Comparison of ENCODE assay signal across 25 cellular contexts in genomic region chr21:41500931-41501381, GRCh38. TPM values are rescaled to one million over a fixed set of nuclear protein-coding genes. Genes with fewer than 3 reads are reported as not detected.
A peak's percentile ranks its signal among the peaks of the same experiment; 100 is the strongest.
DNase-seq lines count a peak whose midpoint lies in the region; ATAC-seq and TF ChIP-seq lines count a peak whose summit lies in the region.
"Had no signal": no experiment of that assay in that cellular context is flagged by ENCODE, and none has a peak within 500 bp of the region (broad histone marks: within the 10 kb centered on the region; RNA-seq: fewer than 3 reads in every experiment).

No MANE protein-coding gene starts in this region.

- H3K9me3 ChIP-seq in breast epithelium (no peaks in the 10 kb centered on the region), mammary epithelial cell (replicated peaks; ENCODE audit: insufficient read depth, low read length) (no peaks in the 10 kb centered on the region), lower lobe of right lung (no peaks in the 10 kb centered on the region), esophagus muscularis mucosa (no peaks in the 10 kb centered on the region)
- H3K9me3 ChIP-seq: right atrium auricular region had no signal

- H3K4me1 Mint-ChIP-seq in glutamatergic neuron (ENCODE audit: low read depth, unreplicated experiment) = no peaks in the 10 kb centered on the region
- H3K4me1 Mint-ChIP-seq: CD14-positive monocyte had no signal

- TF ChIP-seq CTCF in breast epithelium (IDR thresholded peaks at IDR 0.05) (no peak), mammary epithelial cell (conservative IDR thresholded peaks at IDR 0.05 in 1 of 2, IDR thresholded peaks at IDR 0.05 in 1 of 2; ENCODE audit: extremely low read depth in 1 of 2, insufficient read depth in 1 of 2, low read depth in 1 of 2, low read length in 2 of 2) (no peak), VCaP (conservative IDR thresholded peaks at IDR 0.05) (no peak), lower lobe of right lung (IDR thresholded peaks at IDR 0.05) (no peak), esophagus muscularis mucosa (IDR thresholded peaks at IDR 0.05) (no peak), glutamatergic neuron (IDR thresholded peaks at IDR 0.05; ENCODE audit: partially characterized antibody, unreplicated experiment) (no peak)

- dilution Hi-C loops in mammary epithelial cell (cut with HindIII; ENCODE audit: low sequenced_read_pairs) = no loop called here

- H3K4me2 ChIP-seq in mammary epithelial cell (ENCODE audit: insufficient read depth, low read depth, low read length) = no peak overlapping the region

- CTCF ChIA-PET in mammary epithelial cell (lab: Charles Lee; ENCODE audit: low non-redundant PET) = no interaction called here

- TF ChIP-seq EP300 in esophagus muscularis mucosa (IDR thresholded peaks at IDR 0.05) = no peak

- peaks cover 2% of the 10 kb centered on the region for H3K9me3 Mint-ChIP-seq in glutamatergic neuron (ENCODE audit: unreplicated experiment)
- H3K9me3 Mint-ChIP-seq: activated naive CD4-positive, alpha-beta T cell treated with anti-CD3 and anti-CD28 coated beads, Interleukin-2, amount 50 U/mL, for 72 hours; activated T-helper 1 cell treated with anti-CD3 and anti-CD28 coated beads, Interleukin-12 subunit alpha, Interleukin-12 subunit beta, Interleukin-2, Interleukin-4 antibody, amounts not matched to agents 30 ng/mL and 10 ng/mL and 1 ng/mL, durations not matched to agents 14 hours and 24 hours and 36 hours; CD14-positive monocyte; endodermal cell had no signal

- H3K4me3 Mint-ChIP-seq in glutamatergic neuron (ENCODE audit: unreplicated experiment) = no peak overlapping the region
- H3K4me3 Mint-ChIP-seq: activated CD8-positive, alpha-beta memory T cell treated with anti-CD3 and anti-CD28 coated beads, Interleukin-2, amount 10 ng/mL, durations not matched to agents 7 days and 5 days; activated T-helper 1 cell treated with anti-CD3 and anti-CD28 coated beads, Interleukin-12 subunit alpha, Interleukin-12 subunit beta, Interleukin-2, Interleukin-4 antibody, amounts not matched to agents 30 ng/mL and 10 ng/mL and 1 ng/mL, durations not matched to agents 14 hours and 24 hours and 36 hours; endodermal cell had no signal

- H3K27me3 ChIP-seq in breast epithelium (peaks cover 0 to 1% of the 10 kb centered on the region in 2 donors), mammary epithelial cell (ENCODE audit: insufficient read depth, low read length) (peaks cover 4% of the 10 kb centered on the region), lower lobe of right lung (ENCODE audit: low read depth) (peaks cover 7% of the 10 kb centered on the region), esophagus muscularis mucosa (peaks cover 0 to 40% (median 1%) of the 10 kb centered on the region in 4 donors)
- H3K27me3 ChIP-seq: right atrium auricular region had no signal

- no TSS peak for BruUV-seq in mammary epithelial cell (replicated peaks; lab: Mats Ljungman, UMichigan)

- H3K27ac ChIP-seq in breast epithelium = peak overlapping the region; percentile 61 to 67
- no peak overlapping the region for H3K27ac ChIP-seq in mammary epithelial cell (ENCODE audit: insufficient read depth, low read depth, low read length)
- H3K27ac ChIP-seq in VCaP = peak overlapping the region; percentile 100
- H3K27ac ChIP-seq in lower lobe of right lung = peak overlapping the region; percentile 6
- H3K27ac ChIP-seq in esophagus muscularis mucosa (replicated peaks in 1 of 4) = no peak overlapping the region
- H3K27ac ChIP-seq: right atrium auricular region had no signal

- H3K36me3 Mint-ChIP-seq in glutamatergic neuron (ENCODE audit: unreplicated experiment) = no peaks in the 10 kb centered on the region
- H3K36me3 Mint-ChIP-seq: activated CD8-positive, alpha-beta memory T cell treated with anti-CD3 and anti-CD28 coated beads, Interleukin-2, amount 10 ng/mL, durations not matched to agents 7 days and 5 days; activated naive CD4-positive, alpha-beta T cell treated with anti-CD3 and anti-CD28 coated beads, Interleukin-2, amount 50 U/mL, for 72 hours; CD14-positive monocyte had no signal

- H3K9ac ChIP-seq in mammary epithelial cell (ENCODE audit: insufficient read depth, low read length) = no peak overlapping the region

- no peak overlapping the region for H3K27ac Mint-ChIP-seq in glutamatergic neuron (ENCODE audit: unreplicated experiment)
- H3K27ac Mint-ChIP-seq: activated CD8-positive, alpha-beta memory T cell treated with anti-CD3 and anti-CD28 coated beads, Interleukin-2, amount 10 ng/mL, durations not matched to agents 7 days and 5 days; activated naive CD4-positive, alpha-beta T cell treated with anti-CD3 and anti-CD28 coated beads, Interleukin-2, amount 50 U/mL, for 72 hours; activated T-helper 1 cell treated with anti-CD3 and anti-CD28 coated beads, Interleukin-12 subunit alpha, Interleukin-12 subunit beta, Interleukin-2, Interleukin-4 antibody, amounts not matched to agents 30 ng/mL and 10 ng/mL and 1 ng/mL, durations not matched to agents 14 hours and 24 hours and 36 hours; CD14-positive monocyte; endodermal cell had no signal

- no peak for TF ChIP-seq POLR2A in breast epithelium (IDR thresholded peaks at IDR 0.05)
- TF ChIP-seq POLR2A in esophagus muscularis mucosa (IDR thresholded peaks at IDR 0.05; ENCODE audit: low read depth) = no peak

- ATAC-seq in lower lobe of right lung (peak in 1 of 2 donors; percentile 3), HG02798 (IDR thresholded peaks at IDR 0.05; ENCODE audit: poor library complexity, unreplicated experiment) (no peak), left cardiac atrium (no peak)
- ATAC-seq: activated CD8-positive, alpha-beta memory T cell treated with anti-CD3 and anti-CD28 coated beads, Interleukin-2, amount 10 ng/mL, durations not matched to agents 7 days and 5 days; activated naive CD4-positive, alpha-beta T cell treated with anti-CD3 and anti-CD28 coated beads, Interleukin-2, amount 50 U/mL, for 72 hours; left ventricle myocardium superior had no signal

- peaks cover 2% of the 10 kb centered on the region for H3K27me3 Mint-ChIP-seq in glutamatergic neuron (ENCODE audit: unreplicated experiment)

- 80% methylated on average over 9 of the region's 9 CpGs for WGBS in mammary epithelial cell (ENCODE audit: low coverage, missing lambda C conversion rate)
- WGBS in esophagus muscularis mucosa = 63% methylated on average over 9 of the region's 9 CpGs

- DNase-seq in breast epithelium (ENCODE audit: low spot score in 2 of 2) (no peak), mammary epithelial cell (no peak), lower lobe of right lung (no peak), left cardiac atrium (no peak), esophagus muscularis mucosa (ENCODE audit: extremely low spot score) (no peak), glutamatergic neuron (no peak)
- DNase-seq: activated CD4-positive, alpha-beta T cell treated with anti-CD3 and anti-CD28 coated beads for 4 hours; activated CD8-positive, alpha-beta memory T cell treated with anti-CD3 and anti-CD28 coated beads, Interleukin-2, amount 10 ng/mL, durations not matched to agents 7 days and 5 days; endodermal cell; GOT3; head of caudate nucleus; left ventricle myocardium superior; MM.1S; NCI-H1930; NCI-H69; nucleus accumbens; SHP77; stimulated activated CD4-positive, alpha-beta T cell treated with anti-CD3 and anti-CD28 coated beads, Interleukin-15, amount 100 ng/mL, for 24 hours had no signal

- no peaks in the 10 kb centered on the region for H3K4me1 ChIP-seq in breast epithelium
- H3K4me1 ChIP-seq in mammary epithelial cell (ENCODE audit: insufficient read depth, low read length) = no peaks in the 10 kb centered on the region
- H3K4me1 ChIP-seq in lower lobe of right lung = peaks cover 15% of the 10 kb centered on the region
- H3K4me1 ChIP-seq in esophagus muscularis mucosa = no peaks in the 10 kb centered on the region
- H3K4me1 ChIP-seq: right atrium auricular region had no signal

- no peak overlapping the region for H2AFZ ChIP-seq in mammary epithelial cell (ENCODE audit: low read depth, low read length)

- H3K4me3 ChIP-seq in breast epithelium (no peak overlapping the region), mammary epithelial cell (replicated peaks in 1 of 3; ENCODE audit: insufficient read depth in 1 of 3, low read depth in 2 of 3, low read length in 3 of 3) (no peak overlapping the region), lower lobe of right lung (no peak overlapping the region), esophagus muscularis mucosa (no peak overlapping the region)
- H3K4me3 ChIP-seq: right atrium auricular region had no signal

- no peaks in the 10 kb centered on the region for H3K79me2 ChIP-seq in mammary epithelial cell (ENCODE audit: insufficient read depth, low read length)

- H3K36me3 ChIP-seq in breast epithelium (no peaks in the 10 kb centered on the region), mammary epithelial cell (ENCODE audit: insufficient read depth, low read length) (no peaks in the 10 kb centered on the region), lower lobe of right lung (no peaks in the 10 kb centered on the region), esophagus muscularis mucosa (no peaks in the 10 kb centered on the region)
- H3K36me3 ChIP-seq: right atrium auricular region had no signal

- intact Hi-C loops in breast epithelium (cut with DNase I; ENCODE audit: low total_unique reads) = no loop called here
- intact Hi-C loops in mammary epithelial cell (cut with micrococcal nuclease) = no loop called here
- intact Hi-C loops in lower lobe of right lung (cut with DNase I) = no loop called here
- intact Hi-C loops in left cardiac atrium (cut with DNase I) = no loop called here
- intact Hi-C loops in esophagus muscularis mucosa (cut with DNase I) = no loop called here

- no peaks in the 10 kb centered on the region for H4K20me1 ChIP-seq in mammary epithelial cell (ENCODE audit: insufficient read depth, low read length)

- in situ Hi-C loops in mammary epithelial cell (cut with MboI; ENCODE audit: low sequenced_read_pairs in 2 of 2) = no loop called here

RNA-seq across cellular contexts. Expression of gene TMPRSS2, which starts 7.0 kb away (rescaled TPM):
- total RNA-seq in breast epithelium = 10 to 100 TPM in 2 of 3 donors, not detected in 1; 32.1 to 56.6 TPM
- total RNA-seq in mammary epithelial cell = under 1 TPM in 1 of 2 donors, not detected in 1; 0.83 TPM
- polyA plus RNA-seq in mammary epithelial cell = not detected
- not detected for polyA minus RNA-seq in mammary epithelial cell
- total RNA-seq in lower lobe of right lung = 87.7 TPM
- total RNA-seq in left cardiac atrium = not detected
- total RNA-seq in esophagus muscularis mucosa = under 1 TPM in 3 of 4 donors, not detected in 1; 0.13 to 0.86 (median 0.42) TPM
- total RNA-seq in glutamatergic neuron (ENCODE audit: unreplicated experiment) = not detected
- total RNA-seq: activated CD8-positive, alpha-beta memory T cell treated with anti-CD3 and anti-CD28 coated beads, Interleukin-2, amount 10 ng/mL, durations not matched to agents 7 days and 5 days; activated naive CD4-positive, alpha-beta T cell treated with anti-CD3 and anti-CD28 coated beads, Interleukin-2, amount 50 U/mL, for 72 hours; activated T-helper 1 cell treated with anti-CD3 and anti-CD28 coated beads, Interleukin-12 subunit alpha, Interleukin-12 subunit beta, Interleukin-2, Interleukin-4 antibody, amounts not matched to agents 30 ng/mL and 10 ng/mL and 1 ng/mL, durations not matched to agents 14 hours and 24 hours and 36 hours; left ventricle myocardium superior; myocyte; right atrium auricular region had no signal
- polyA plus RNA-seq: CD14-positive monocyte had no signal

Comparison
In these comparisons a context has a peak if more than half of its experiments do, and no peak if none do; other contexts are left out.
1. H3K27ac ChIP-seq: peak in breast epithelium (2 of 2), VCaP (single experiment) and lower lobe of right lung (single experiment); none in mammary epithelial cell (single experiment) and esophagus muscularis mucosa (0 of 4).